ENCODE assay signal across 21 cellular contexts in the genomic region with DNA sequence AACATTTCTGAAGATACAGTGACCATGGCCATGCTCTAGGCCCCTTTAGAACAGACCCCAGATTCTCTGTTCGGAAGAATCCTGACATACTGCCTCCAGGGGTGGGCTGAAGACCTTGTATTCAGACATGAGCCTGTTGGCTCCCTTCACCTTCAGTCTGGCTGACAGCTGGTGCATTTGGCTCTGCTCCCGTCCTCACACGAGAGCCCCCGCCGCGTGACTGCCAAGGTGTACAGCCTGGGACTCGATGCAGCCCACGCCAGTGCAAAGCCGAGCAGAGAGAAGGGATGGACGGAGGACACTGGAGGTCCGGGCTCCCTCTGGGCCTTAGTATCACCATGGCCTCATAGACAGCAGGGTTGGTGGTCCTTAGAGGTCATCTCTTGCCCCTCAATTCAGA. TPM values are rescaled to one million over a fixed set of nuclear protein-coding genes. Genes with fewer than 3 reads are reported as not detected.
A peak's percentile ranks its signal among the peaks of the same experiment; 100 is the strongest.
DNase-seq lines count a peak whose midpoint lies in the region; ATAC-seq and TF ChIP-seq lines count a peak whose summit lies in the region.
"Had no signal": no experiment of that assay in that cellular context is flagged by ENCODE, and none has a peak within 500 bp of the region (broad histone marks: within the 10 kb centered on the region; RNA-seq: fewer than 3 reads in every experiment).

No MANE protein-coding gene starts in this region.

- H3K27me3 Mint-ChIP-seq in activated CD4-positive, alpha-beta T cell treated with anti-CD3 and anti-CD28 coated beads, Interleukin-2, amount 10 ng/mL, durations not matched to agents 7 days and 5 days = no peaks in the 10 kb centered on the region
- H3K27me3 Mint-ChIP-seq in activated naive CD8-positive, alpha-beta T cell treated with anti-CD3 and anti-CD28 coated beads, Interleukin-2, amount 10 ng/mL, durations not matched to agents 7 days and 5 days = no peaks in the 10 kb centered on the region

- peak overlapping the region; percentile 78 for H3K27ac Mint-ChIP-seq in activated CD4-positive, alpha-beta T cell treated with anti-CD3 and anti-CD28 coated beads, Interleukin-2, amount 10 ng/mL, durations not matched to agents 7 days and 5 days
- H3K27ac Mint-ChIP-seq in activated naive CD8-positive, alpha-beta T cell treated with anti-CD3 and anti-CD28 coated beads, Interleukin-2, amount 10 ng/mL, durations not matched to agents 7 days and 5 days = peak overlapping the region; percentile 0
- H3K27ac Mint-ChIP-seq: endodermal cell had no signal

- CTCF ChIA-PET in activated CD4-positive, alpha-beta T cell treated with anti-CD3 and anti-CD28 coated beads, Interleukin-2, amount 10 ng/mL, durations not matched to agents 7 days and 5 days (lab: Charles Lee) = interaction anchor here (1.1 kb wide), 1 partner anchor 9 kb away, joined by 3 read pairs; no protein-coding TSS in a partner anchor

- peaks cover 15% of the 10 kb centered on the region for H3K9me3 Mint-ChIP-seq in activated CD4-positive, alpha-beta T cell treated with anti-CD3 and anti-CD28 coated beads, Interleukin-2, amount 10 ng/mL, durations not matched to agents 7 days and 5 days
- H3K9me3 Mint-ChIP-seq in activated naive CD8-positive, alpha-beta T cell treated with anti-CD3 and anti-CD28 coated beads, Interleukin-2, amount 10 ng/mL, durations not matched to agents 7 days and 5 days = peaks cover 6% of the 10 kb centered on the region

- no peak for TF ChIP-seq POLR2A in esophagus squamous epithelium (IDR thresholded peaks at IDR 0.05)

- no peak for DNase-seq in activated CD4-positive, alpha-beta T cell treated with anti-CD3 and anti-CD28 coated beads, Interleukin-2, amount 10 ng/mL, durations not matched to agents 7 days and 5 days
- no peak for DNase-seq in activated CD4-positive, alpha-beta T cell treated with anti-CD3 and anti-CD28 coated beads for 48 hours
- DNase-seq in NCI-H2171 (lab: John Stamatoyannopoulos, UW) (peak; percentile 88), esophagus squamous epithelium (lab: John Stamatoyannopoulos, UW) (no peak)
- no peak for DNase-seq in activated naive CD8-positive, alpha-beta T cell treated with anti-CD3 and anti-CD28 coated beads, Interleukin-2, amount 10 ng/mL, durations not matched to agents 7 days and 5 days
- DNase-seq in effector CD4-positive, alpha-beta T cell = no peak
- DNase-seq in effector CD8-positive, alpha-beta T cell (lab: John Stamatoyannopoulos, UW) = no peak
- DNase-seq: activated CD4-positive, alpha-beta T cell treated with anti-CD3 and anti-CD28 coated beads for 4 hours; activated CD8-positive, alpha-beta memory T cell treated with anti-CD3 and anti-CD28 coated beads, Interleukin-2, amount 50 U/mL, for 48 hours; endodermal cell; GF-D8; GM23248; left colon; NCI-H2029 treated with DMSO at 0.1 percent for 48 hours; NCI-H510A; SW 1271 had no signal

- H3K4me1 Mint-ChIP-seq in activated CD4-positive, alpha-beta T cell treated with anti-CD3 and anti-CD28 coated beads, Interleukin-2, amount 10 ng/mL, durations not matched to agents 7 days and 5 days = peaks cover 59% of the 10 kb centered on the region
- H3K4me1 Mint-ChIP-seq in activated naive CD8-positive, alpha-beta T cell treated with anti-CD3 and anti-CD28 coated beads, Interleukin-2, amount 10 ng/mL, durations not matched to agents 7 days and 5 days = peaks cover 48% of the 10 kb centered on the region

- H3K4me3 Mint-ChIP-seq in activated CD4-positive, alpha-beta T cell treated with anti-CD3 and anti-CD28 coated beads, Interleukin-2, amount 10 ng/mL, durations not matched to agents 7 days and 5 days = no peak overlapping the region
- H3K4me3 Mint-ChIP-seq in activated naive CD8-positive, alpha-beta T cell treated with anti-CD3 and anti-CD28 coated beads, Interleukin-2, amount 10 ng/mL, durations not matched to agents 7 days and 5 days = no peak overlapping the region
- H3K4me3 Mint-ChIP-seq: endodermal cell, nephron had no signal

- peaks cover 34 to 39% of the 10 kb centered on the region in 2 experiments for H3K4me1 ChIP-seq in neutrophil (ENCODE audit: control insufficient read depth in 1 of 2, insufficient read depth in 1 of 2, low read depth in 1 of 2, low read length in 1 of 2)
- no peaks in the 10 kb centered on the region for H3K4me1 ChIP-seq in esophagus squamous epithelium
- H3K4me1 ChIP-seq: ascending aorta, vagina had no signal

- intact Hi-C loops in esophagus squamous epithelium (cut with DNase I) = no loop called here

- H3K27me3 ChIP-seq in neutrophil (no peaks in the 10 kb centered on the region), esophagus squamous epithelium (no peaks in the 10 kb centered on the region)
- H3K27me3 ChIP-seq: ascending aorta, vagina had no signal

- H3K9me3 ChIP-seq in neutrophil (no peaks in the 10 kb centered on the region), esophagus squamous epithelium (peaks cover 0 to 5% (median 5%) of the 10 kb centered on the region in 3 donors)
- H3K9me3 ChIP-seq: ascending aorta, vagina had no signal

- POLR2A ChIA-PET in activated CD4-positive, alpha-beta T cell treated with anti-CD3 and anti-CD28 coated beads, Interleukin-2, amount 10 ng/mL, durations not matched to agents 7 days and 5 days (lab: Charles Lee) = no interaction called here
- POLR2A ChIA-PET in activated naive CD8-positive, alpha-beta T cell treated with anti-CD3 and anti-CD28 coated beads, Interleukin-2, amount 10 ng/mL, durations not matched to agents 7 days and 5 days (lab: Charles Lee) = no interaction called here

- WGBS in esophagus squamous epithelium, 2 donors = 95 to 98% methylated on average over 6 to 11 of the region's 11 CpGs

- no peak for ATAC-seq in activated naive CD8-positive, alpha-beta T cell treated with anti-CD3 and anti-CD28 coated beads, Interleukin-2, amount 10 ng/mL, durations not matched to agents 7 days and 5 days (ENCODE audit: low read depth)
- ATAC-seq: K562, left colon had no signal

- no peak for TF ChIP-seq CTCF in neutrophil (IDR thresholded peaks at IDR 0.05)
- no peak for TF ChIP-seq CTCF in esophagus squamous epithelium (IDR thresholded peaks at IDR 0.05)

- peaks cover 86% of the 10 kb centered on the region for H3K36me3 Mint-ChIP-seq in activated CD4-positive, alpha-beta T cell treated with anti-CD3 and anti-CD28 coated beads, Interleukin-2, amount 10 ng/mL, durations not matched to agents 7 days and 5 days (ENCODE audit: low read depth)
- H3K36me3 Mint-ChIP-seq in activated naive CD8-positive, alpha-beta T cell treated with anti-CD3 and anti-CD28 coated beads, Interleukin-2, amount 10 ng/mL, durations not matched to agents 7 days and 5 days = peaks cover 76% of the 10 kb centered on the region

- H3K4me3 ChIP-seq in neutrophil (ENCODE audit: low read depth in 1 of 2, low read length in 1 of 2) = no peak overlapping the region
- H3K4me3 ChIP-seq in esophagus squamous epithelium = no peak overlapping the region
- H3K4me3 ChIP-seq: ascending aorta, GM23248, K562, vagina had no signal

- H3K27ac ChIP-seq in neutrophil = peak overlapping the region; percentile 75
- H3K27ac ChIP-seq in esophagus squamous epithelium = no peak overlapping the region
- H3K27ac ChIP-seq: ascending aorta, GM23248, vagina had no signal

- H3K36me3 ChIP-seq in neutrophil (peaks cover 64% of the 10 kb centered on the region), esophagus squamous epithelium (peaks cover 0 to 7% (median 0%) of the 10 kb centered on the region in 3 donors)
- H3K36me3 ChIP-seq: ascending aorta, vagina had no signal

RNA-seq across cellular contexts. Expression of a gene that starts 46.9 kb away (rescaled TPM):
- total RNA-seq in activated CD4-positive, alpha-beta T cell treated with anti-CD3 and anti-CD28 coated beads, Interleukin-2, amount 10 ng/mL, durations not matched to agents 7 days and 5 days = 100 to 1,000 TPM; 780 to 845 TPM
- total RNA-seq in activated naive CD8-positive, alpha-beta T cell treated with anti-CD3 and anti-CD28 coated beads, Interleukin-2, amount 10 ng/mL, durations not matched to agents 7 days and 5 days = 100 to 1,000 TPM; 657 to 664 TPM
- total RNA-seq in esophagus squamous epithelium = 10 to 100 TPM in 3 of 4 donors, 1 to 10 TPM in 1; 7.9 to 34.2 (median 23.4) TPM

Comparison
In these comparisons a context has a peak if more than half of its experiments do, and no peak if none do; other contexts are left out.
1. RNA of a gene that starts 46.9 kb away (total RNA-seq): 780 to 845 TPM in activated CD4-positive, alpha-beta T cell treated with anti-CD3 and anti-CD28 coated beads, Interleukin-2, amount 10 ng/mL, durations not matched to agents 7 days and 5 days and 657 to 664 TPM in activated naive CD8-positive, alpha-beta T cell treated with anti-CD3 and anti-CD28 coated beads, Interleukin-2, amount 10 ng/mL, durations not matched to agents 7 days and 5 days; 7.9 to 34.2 TPM in esophagus squamous epithelium; every median in the first group is over 10 times any median in the second.